In the genomic region with DNA sequence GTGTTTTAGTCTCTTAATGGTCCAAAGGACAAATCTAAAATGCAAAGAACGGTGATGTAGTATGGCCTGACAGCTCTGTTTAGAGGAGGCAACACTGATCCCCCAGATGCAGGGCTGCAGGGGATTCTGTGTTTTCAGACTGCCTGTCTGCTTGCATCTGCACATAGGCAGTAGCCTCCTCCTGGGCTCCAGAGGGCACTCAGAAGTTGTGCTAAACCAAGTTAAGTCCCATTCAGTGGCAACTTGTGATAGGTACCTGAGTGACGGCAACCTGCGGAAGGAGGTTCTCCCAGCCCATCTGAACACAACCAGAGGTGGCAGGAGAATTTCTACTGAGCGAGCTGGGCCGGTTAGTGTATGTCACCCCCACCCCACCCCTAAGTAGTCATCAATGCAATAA, we compare ENCODE assay signal across 15 cellular contexts. TPM values are rescaled to one million over a fixed set of nuclear protein-coding genes. Genes with fewer than 3 reads are reported as not detected.
DNase-seq lines count a peak whose midpoint lies in the region; ATAC-seq and TF ChIP-seq lines count a peak whose summit lies in the region.
"Had no signal": no experiment of that assay in that cellular context is flagged by ENCODE, and none has a peak within 500 bp of the region (broad histone marks: within the 10 kb centered on the region; RNA-seq: fewer than 3 reads in every experiment).

No MANE protein-coding gene starts in this region.

- H4K20me1 ChIP-seq in GM23338 (replicated peaks; ENCODE audit: insufficient read depth): peaks cover 17% of the 10 kb centered on the region

- CTCF ChIA-PET in activated naive CD4-positive, alpha-beta T cell treated with anti-CD3 and anti-CD28 coated beads, Interleukin-2, amount 10 ng/mL, durations not matched to agents 7 days and 5 days (lab: Charles Lee): interaction anchor here (1.3 to 5.4 kb wide), 2 partner anchors 9 to 525 kb away, joined by 4 to 53 read pairs; no protein-coding TSS in a partner anchor
- CTCF ChIA-PET in WTC11 (lab: Charles Lee): interaction anchor here (0.9 kb wide), 2 partner anchors 12 to 14 kb away, joined by 4 to 6 read pairs; no protein-coding TSS in a partner anchor

- TF ChIP-seq CTCF in GM23338 (conservative IDR thresholded peaks at IDR 0.05; ENCODE audit: low read depth in 2 of 2): no peak
- no peak for TF ChIP-seq CTCF in WTC11 (IDR thresholded peaks at IDR 0.05)
- TF ChIP-seq CTCF in spleen (IDR thresholded peaks at IDR 0.05 in 8 of 11, conservative IDR thresholded peaks at IDR 0.05 in 3 of 11): no peak
- no peak for TF ChIP-seq CTCF in ascending aorta (IDR thresholded peaks at IDR 0.05)

- H3K4me1 Mint-ChIP-seq in activated naive CD4-positive, alpha-beta T cell treated with anti-CD3 and anti-CD28 coated beads, Interleukin-2, amount 10 ng/mL, durations not matched to agents 7 days and 5 days: no peaks in the 10 kb centered on the region
- peaks cover 23% of the 10 kb centered on the region for H3K4me1 Mint-ChIP-seq in GM23338
- peaks cover 20% of the 10 kb centered on the region for H3K4me1 Mint-ChIP-seq in WTC11

- ATAC-seq in activated naive CD4-positive, alpha-beta T cell treated with anti-CD3 and anti-CD28 coated beads, Interleukin-2, amount 50 U/mL, for 72 hours: no peak
- ATAC-seq in GM23338: no peak
- no peak for ATAC-seq in WTC11
- ATAC-seq in HG02981 (IDR thresholded peaks at IDR 0.05; ENCODE audit: unreplicated experiment): no peak
- no peak for ATAC-seq in HG03432 (IDR thresholded peaks at IDR 0.05; ENCODE audit: unreplicated experiment)
- ATAC-seq: K562 had no signal

- H3K27ac Mint-ChIP-seq in activated naive CD4-positive, alpha-beta T cell treated with anti-CD3 and anti-CD28 coated beads, Interleukin-2, amount 10 ng/mL, durations not matched to agents 7 days and 5 days: peak overlapping the region; percentile 37
- H3K27ac Mint-ChIP-seq in activated naive CD4-positive, alpha-beta T cell treated with anti-CD3 and anti-CD28 coated beads, Interleukin-2, amount 50 U/mL, for 72 hours: no peak overlapping the region
- H3K27ac Mint-ChIP-seq in GM23338: no peak overlapping the region
- no peak overlapping the region for H3K27ac Mint-ChIP-seq in WTC11

- H3K27me3 ChIP-seq in GM23338 (ENCODE audit: insufficient read depth) (no peaks in the 10 kb centered on the region), spleen (replicated peaks in 1 of 7) (no peaks in the 10 kb centered on the region), ascending aorta (no peaks in the 10 kb centered on the region)

- intact Hi-C loops in spleen (cut with DNase I; ENCODE audit: low total_unique reads) (loop anchor here (5.0 kb wide), 1 partner anchor 263 kb away; no protein-coding TSS in a partner anchor), ascending aorta (cut with DNase I) (no loop called here)

- no peak for DNase-seq in activated naive CD4-positive, alpha-beta T cell treated with anti-CD3 and anti-CD28 coated beads, Interleukin-2, amount 10 ng/mL, durations not matched to agents 7 days and 5 days
- no peak for DNase-seq in activated naive CD4-positive, alpha-beta T cell treated with anti-CD3 and anti-CD28 coated beads, Interleukin-2, amount 50 U/mL, for 72 hours (ENCODE audit: low spot score in 2 of 2)
- DNase-seq in GM23338 (ENCODE audit: low spot score) (no peak), WTC11 (ENCODE audit: low spot score) (peak; percentile 5), spleen (peak; percentile 29), ascending aorta (ENCODE audit: low spot score in 2 of 2) (no peak)
- DNase-seq: Caco-2; CD8-positive, alpha-beta memory T cell; DMS53; GF-D8 had no signal

- H3K27ac ChIP-seq in GM23338 (ENCODE audit: low read depth): peak overlapping the region; percentile 74; the same call in 1 of the 2 replicates
- H3K27ac ChIP-seq in spleen: no peak overlapping the region
- H3K27ac ChIP-seq in ascending aorta: no peak overlapping the region
- H3K27ac ChIP-seq: 22Rv1 had no signal

- WGBS in spleen, 5 donors: 87 to 97% (median 93%) methylated on average over 5 of the region's 5 CpGs

- H3K36me3 ChIP-seq in GM23338 (ENCODE audit: insufficient read depth) (peaks cover 63% of the 10 kb centered on the region), spleen (peaks cover 0 to 94% (median 42%) of the 10 kb centered on the region in 6 donors), ascending aorta (peaks cover 25 to 55% of the 10 kb centered on the region in 2 donors)

- no peak for TF ChIP-seq POLR2A in spleen (IDR thresholded peaks at IDR 0.05)

- no peak overlapping the region for H3K4me3 Mint-ChIP-seq in activated naive CD4-positive, alpha-beta T cell treated with anti-CD3 and anti-CD28 coated beads, Interleukin-2, amount 10 ng/mL, durations not matched to agents 7 days and 5 days
- H3K4me3 Mint-ChIP-seq in GM23338 (no peak overlapping the region), WTC11 (no peak overlapping the region)
- H3K4me3 Mint-ChIP-seq: CD14-positive monocyte; CD8-positive, alpha-beta memory T cell had no signal

- peaks cover 61% of the 10 kb centered on the region for H3F3A ChIP-seq in GM23338 (replicated peaks; ENCODE audit: low read depth)

- H2AFZ ChIP-seq in GM23338: no peak overlapping the region

- H3K27me3 Mint-ChIP-seq in activated naive CD4-positive, alpha-beta T cell treated with anti-CD3 and anti-CD28 coated beads, Interleukin-2, amount 10 ng/mL, durations not matched to agents 7 days and 5 days: no peaks in the 10 kb centered on the region
- H3K27me3 Mint-ChIP-seq in GM23338 (ENCODE audit: insufficient read depth, low read depth, poor library complexity): peaks cover 15% of the 10 kb centered on the region
- H3K27me3 Mint-ChIP-seq in WTC11 (ENCODE audit: low read depth): no peaks in the 10 kb centered on the region

- H3K36me3 Mint-ChIP-seq in activated naive CD4-positive, alpha-beta T cell treated with anti-CD3 and anti-CD28 coated beads, Interleukin-2, amount 10 ng/mL, durations not matched to agents 7 days and 5 days: peaks cover 24% of the 10 kb centered on the region
- peaks cover 5 to 12% of the 10 kb centered on the region in 2 donors for H3K36me3 Mint-ChIP-seq in activated naive CD4-positive, alpha-beta T cell treated with anti-CD3 and anti-CD28 coated beads, Interleukin-2, amount 50 U/mL, for 72 hours
- H3K36me3 Mint-ChIP-seq in GM23338 (ENCODE audit: low read depth) (peaks cover 98% of the 10 kb centered on the region), WTC11 (peaks cover 88% of the 10 kb centered on the region)

- no peak overlapping the region for H3K4me3 ChIP-seq in GM23338
- no peak overlapping the region for H3K4me3 ChIP-seq in spleen
- no peak overlapping the region for H3K4me3 ChIP-seq in ascending aorta
- H3K4me3 ChIP-seq: K562 had no signal

- H3K4me1 ChIP-seq in GM23338 (ENCODE audit: insufficient read depth): peaks cover 9% of the 10 kb centered on the region; the same call in 1 of the 2 replicates
- H3K4me1 ChIP-seq in spleen: peaks cover 0 to 36% (median 2%) of the 10 kb centered on the region in 6 donors
- peaks cover 0 to 10% of the 10 kb centered on the region in 2 donors for H3K4me1 ChIP-seq in ascending aorta
- H3K4me1 ChIP-seq: Caco-2 had no signal

- H3K9me3 ChIP-seq in spleen: no peaks in the 10 kb centered on the region
- no peaks in the 10 kb centered on the region for H3K9me3 ChIP-seq in ascending aorta
- H3K9me3 ChIP-seq: Caco-2 had no signal

- H3K79me2 ChIP-seq in GM23338 (replicated peaks; ENCODE audit: insufficient read depth): peaks cover 13% of the 10 kb centered on the region

- H3K9me3 Mint-ChIP-seq in activated naive CD4-positive, alpha-beta T cell treated with anti-CD3 and anti-CD28 coated beads, Interleukin-2, amount 10 ng/mL, durations not matched to agents 7 days and 5 days: no peaks in the 10 kb centered on the region
- no peaks in the 10 kb centered on the region for H3K9me3 Mint-ChIP-seq in activated naive CD4-positive, alpha-beta T cell treated with anti-CD3 and anti-CD28 coated beads, Interleukin-2, amount 50 U/mL, for 72 hours
- H3K9me3 Mint-ChIP-seq in GM23338 (peaks cover 3% of the 10 kb centered on the region; the same call in 1 of the 3 replicates), WTC11 (no peaks in the 10 kb centered on the region)
- H3K9me3 Mint-ChIP-seq: CD8-positive, alpha-beta memory T cell had no signal

- POLR2A ChIA-PET in WTC11 (lab: Charles Lee): no interaction called here

- H3K9me2 ChIP-seq in GM23338 (ENCODE audit: insufficient read depth): no peaks in the 10 kb centered on the region

- H3K4me2 ChIP-seq in GM23338: no peak overlapping the region

TF ChIP-seq in GM23338, 12 proteins besides CTCF, POLR2A, EP300 and RAD21:
- TF ChIP-seq POLR2AphosphoS5 (IDR thresholded peaks at IDR 0.05; ENCODE audit: low read depth) (0 out of 2 replicates have a peak, but pooled peaks have one; percentile 14), JUNB (IDR thresholded peaks at IDR 0.05; ENCODE audit: unreplicated experiment) (no peak)

TF ChIP-seq in WTC11, 78 proteins besides CTCF, POLR2A, EP300 and RAD21 (continues in another document):
- no peak for TF ChIP-seq ZNF671 (CRISPR knock-in tag; IDR thresholded peaks at IDR 0.05)

RNA-seq across cellular contexts. Expression of a gene that starts 9.9 kb away (rescaled TPM):
- total RNA-seq in activated naive CD4-positive, alpha-beta T cell treated with anti-CD3 and anti-CD28 coated beads, Interleukin-2, amount 50 U/mL, for 72 hours: under 1 TPM; 0.31 to 0.61 TPM
- total RNA-seq in GM23338 (2014; rRNA removed; shearing (Covaris generic)): 54.9 and 56.7 TPM in 2 replicates
- polyA plus RNA-seq in GM23338 (2016; fragmentation: Nextera tagmentation; extraction: Ambion mirVana) (7.3 TPM in 2 replicates), spleen (under 1 TPM; 0.54 to 0.96 (median 0.68) TPM)
- total RNA-seq in WTC11 (2021) (54.4 to 66.9 TPM (median 56.0 TPM) in 3 replicates), spleen (1 to 10 TPM in 1 of 7 donors, under 1 TPM in 6; 0.51 to 2.0 (median 0.77) TPM), ascending aorta (not detected)
- polyA plus RNA-seq: CD14-positive monocyte had no signal

RNA-seq across cellular contexts. Expression of a gene that starts 17.0 kb away (rescaled TPM):
- 100 to 1,000 TPM in 1 of 2 donors, 10 to 100 TPM in 1; 94.6 to 135 TPM for total RNA-seq in activated naive CD4-positive, alpha-beta T cell treated with anti-CD3 and anti-CD28 coated beads, Interleukin-2, amount 50 U/mL, for 72 hours
- 147 and 155 TPM in 2 replicates for total RNA-seq in GM23338 (2014; rRNA removed; shearing (Covaris generic))
- polyA plus RNA-seq in GM23338 (2016; fragmentation: Nextera tagmentation; extraction: Ambion mirVana) (24.4 and 25.5 TPM in 2 replicates), spleen (10 to 100 TPM; 46.9 to 75.3 (median 58.9) TPM)
- total RNA-seq in WTC11 (2021) (115 to 134 TPM (median 132 TPM) in 3 replicates), spleen (100 to 1,000 TPM in 2 of 7 donors, 10 to 100 TPM in 5; 82.9 to 125 (median 89.2) TPM), ascending aorta (41.3 TPM)

RNA-seq across cellular contexts. Expression of a gene that starts 17.1 kb away (rescaled TPM):
- total RNA-seq in activated naive CD4-positive, alpha-beta T cell treated with anti-CD3 and anti-CD28 coated beads, Interleukin-2, amount 50 U/mL, for 72 hours: 10 to 100 TPM; 56.0 to 86.7 TPM
- 66.6 and 76.7 TPM in 2 replicates for total RNA-seq in GM23338 (2014; rRNA removed; shearing (Covaris generic))
- 63.2 TPM in 2 replicates for polyA plus RNA-seq in GM23338 (2016; fragmentation: Nextera tagmentation; extraction: Ambion mirVana)
- total RNA-seq in WTC11 (2021): 71.0 to 85.7 TPM (median 74.4 TPM) in 3 replicates
- total RNA-seq in spleen: 10 to 100 TPM; 13.7 to 37.9 (median 25.0) TPM
- 10 to 100 TPM; 12.6 to 16.3 (median 15.4) TPM for polyA plus RNA-seq in spleen
- total RNA-seq in ascending aorta: 45.9 TPM

Comparison
In these comparisons a context has a peak if more than half of its experiments do, and no peak if none do; other contexts are left out.
1. DNase-seq: peak in WTC11 (single experiment) and spleen (single experiment); none in activated naive CD4-positive, alpha-beta T cell treated with anti-CD3 and anti-CD28 coated beads, Interleukin-2, amount 10 ng/mL, durations not matched to agents 7 days and 5 days (single experiment), activated naive CD4-positive, alpha-beta T cell treated with anti-CD3 and anti-CD28 coated beads, Interleukin-2, amount 50 U/mL, for 72 hours (0 of 2), GM23338 (single experiment) and ascending aorta (0 of 2).
2. RNA of a gene that starts 9.9 kb away (total RNA-seq): 54.4 to 66.9 TPM in WTC11 and 54.9 to 56.7 TPM in GM23338; 0.51 to 2.0 TPM in spleen, 0.31 to 0.61 TPM in activated naive CD4-positive, alpha-beta T cell treated with anti-CD3 and anti-CD28 coated beads, Interleukin-2, amount 50 U/mL, for 72 hours and not detected in ascending aorta (single experiment); every median in the first group is over 10 times any median in the second.